28 cellular contexts compared by ENCODE assay signal in genomic region chr6:129628101-129628815, GRCh38.
"Had no signal": no experiment of that assay in that cellular context is flagged by ENCODE, and none has a peak within 500 bp of the region (broad histone marks: within the 10 kb centered on the region; RNA-seq: fewer than 3 reads in every experiment).

No MANE protein-coding gene starts in this region.

- H3K27me3 ChIP-seq: body of pancreas, colonic mucosa, foreskin keratinocyte, ovary, stomach, transverse colon had no signal

- H3K9me3 ChIP-seq: body of pancreas, colonic mucosa, left ventricle myocardium inferior, ovary, stomach, transverse colon had no signal

- ATAC-seq: activated T-cell treated with anti-CD3 and anti-CD28 coated beads, Interleukin-2, amount 50 U/mL, for 4 hours; activated T-helper 17 cell treated with anti-CD3 and anti-CD28 coated beads, Interleukin-2, amount 50 U/mL, for 72 hours; body of pancreas; effector memory CD8-positive, alpha-beta T cell; esophagus mucosa; foreskin keratinocyte; stimulated activated naive B cell treated with anti-CD40 and anti-IgM and Interleukin-4, amounts not matched to agents 10 μg/mL and 1 μg/mL and 100 μg/mL, for 72 hours; T-helper 17 cell had no signal

- H3K4me1 ChIP-seq: body of pancreas, colonic mucosa, left ventricle myocardium inferior, stomach, transverse colon had no signal

- H3K36me3 ChIP-seq: ovary, transverse colon, WERI-Rb-1 had no signal

- H3K4me2 ChIP-seq: smooth muscle cell had no signal

- DNase-seq: activated CD4-positive, alpha-beta memory T cell treated with anti-CD3 and anti-CD28 coated beads for 36 hours; activated CD4-positive, alpha-beta T cell treated with anti-CD3 and anti-CD28 coated beads, Interleukin-2, amount 10 ng/mL, durations not matched to agents 24 days and 14 days; activated CD4-positive, CD25-positive, alpha-beta regulatory T cell treated with anti-CD3 and anti-CD28 coated beads, Interleukin-2, amount 50 U/mL, for 72 hours; activated CD8-positive, alpha-beta memory T cell treated with anti-CD3 and anti-CD28 coated beads, Interleukin-2, amount 50 U/mL, for 48 hours; activated gamma-delta T cell treated with Interleukin-2 at 50 U/mL for 16 hours; activated T-cell treated with anti-CD3 and anti-CD28 coated beads, Interleukin-2, amount 50 U/mL, for 4 hours; aorta; body of pancreas; cerebellar nuclear complex; colonic mucosa; effector memory CD8-positive, alpha-beta T cell; foreskin keratinocyte; left ventricle myocardium inferior; naive B cell; ovary; retina; stimulated activated CD4-positive, alpha-beta T cell treated with anti-CD3 and anti-CD28 coated beads, Interleukin-1b, Interleukin-23, amount 100 ng/mL, for 48 hours; stimulated activated naive B cell treated with anti-CD40 and anti-IgM and Interleukin-4, amounts not matched to agents 10 μg/mL and 1 μg/mL and 100 μg/mL, for 72 hours; stomach; SW 1271; T-helper 17 cell; T1000; transverse colon; WERI-Rb-1 had no signal

- H3K4me3 ChIP-seq: body of pancreas, colonic mucosa, left ventricle myocardium inferior, lung, ovary, smooth muscle cell, stomach, transverse colon had no signal

- H3K27ac ChIP-seq: colonic mucosa, foreskin keratinocyte, left ventricle myocardium inferior, ovary, stomach, transverse colon, WERI-Rb-1 had no signal
